ENCODE assay signal across 8 cellular contexts in genomic region chr17:16419929-16420271, GRCh38. TPM values are rescaled to one million over a fixed set of nuclear protein-coding genes. Genes with fewer than 3 reads are reported as not detected.
DNase-seq lines count a peak whose midpoint lies in the region; ATAC-seq lines count a peak whose summit lies in the region.

No MANE protein-coding gene starts in this region.

- H3K36me3 Mint-ChIP-seq in CD4-positive, CD25-positive, alpha-beta regulatory T cell: peaks cover 34% of the 10 kb centered on the region
- peaks cover 4% of the 10 kb centered on the region for H3K36me3 Mint-ChIP-seq in activated naive CD8-positive, alpha-beta T cell

- H3K4me1 Mint-ChIP-seq in CD4-positive, CD25-positive, alpha-beta regulatory T cell: peaks cover 7 to 59% (median 38%) of the 10 kb centered on the region in 4 donors
- H3K4me1 Mint-ChIP-seq in activated naive CD8-positive, alpha-beta T cell (ENCODE audit: low read depth): peaks cover 44% of the 10 kb centered on the region

- no peaks in the 10 kb centered on the region for H3K9me3 Mint-ChIP-seq in CD4-positive, CD25-positive, alpha-beta regulatory T cell
- H3K9me3 Mint-ChIP-seq in activated naive CD8-positive, alpha-beta T cell (ENCODE audit: low read depth): no peaks in the 10 kb centered on the region

- peak overlapping the region; percentile 81 to 88 (median 86) for H3K27ac Mint-ChIP-seq in CD4-positive, CD25-positive, alpha-beta regulatory T cell
- peak overlapping the region; percentile 92 for H3K27ac Mint-ChIP-seq in activated naive CD8-positive, alpha-beta T cell

- H3K4me1 ChIP-seq in CD4-positive, CD25-positive, alpha-beta regulatory T cell (ENCODE audit: control insufficient read depth, insufficient read depth, low read length, poor library complexity, severe bottlenecking): peaks cover 52% of the 10 kb centered on the region
- H3K4me1 ChIP-seq in muscle layer of duodenum (ENCODE audit: control insufficient read depth in 1 of 2, insufficient read depth in 2 of 2, low read length in 2 of 2): peaks cover 5 to 14% of the 10 kb centered on the region in 2 donors

- peak in 1 of 2 donors; percentile 20 for ATAC-seq in CD4-positive, CD25-positive, alpha-beta regulatory T cell (ENCODE audit: low read depth in 2 of 2)

- H3K36me3 ChIP-seq in CD4-positive, CD25-positive, alpha-beta regulatory T cell (ENCODE audit: control insufficient read depth, insufficient read depth, low read length): peaks cover 52% of the 10 kb centered on the region
- H3K36me3 ChIP-seq in muscle layer of duodenum (ENCODE audit: control insufficient read depth in 1 of 2, insufficient read depth in 2 of 2, low read length in 2 of 2): no peaks in the 10 kb centered on the region
- no peaks in the 10 kb centered on the region for H3K36me3 ChIP-seq in H7 (replicated peaks; ENCODE audit: control insufficient read depth, insufficient read depth, low read length)

- peak overlapping the region; percentile 61 for H3K4me3 ChIP-seq in CD4-positive, CD25-positive, alpha-beta regulatory T cell (ENCODE audit: low read depth, low read length)
- H3K4me3 ChIP-seq in muscle layer of duodenum (ENCODE audit: low read depth in 1 of 2, low read length in 2 of 2) (no peak overlapping the region), H7 (ENCODE audit: insufficient read depth, low read depth, low read length) (no peak overlapping the region)

- H3K27me3 ChIP-seq in CD4-positive, CD25-positive, alpha-beta regulatory T cell (ENCODE audit: control insufficient read depth, insufficient read depth, low read length): no peaks in the 10 kb centered on the region
- H3K27me3 ChIP-seq in muscle layer of duodenum (ENCODE audit: low read depth, low read length) (no peaks in the 10 kb centered on the region), H7 (ENCODE audit: control insufficient read depth, insufficient read depth, low read length) (no peaks in the 10 kb centered on the region)

- H3K27me3 Mint-ChIP-seq in CD4-positive, CD25-positive, alpha-beta regulatory T cell: peaks cover 2% of the 10 kb centered on the region
- no peaks in the 10 kb centered on the region for H3K27me3 Mint-ChIP-seq in activated naive CD8-positive, alpha-beta T cell

- H3K9me3 ChIP-seq in CD4-positive, CD25-positive, alpha-beta regulatory T cell (ENCODE audit: control insufficient read depth in 2 of 2, low read length in 2 of 2): no peaks in the 10 kb centered on the region
- H3K9me3 ChIP-seq in muscle layer of duodenum (ENCODE audit: control insufficient read depth in 1 of 2, low read length in 2 of 2): no peaks in the 10 kb centered on the region

- DNase-seq in CD4-positive, CD25-positive, alpha-beta regulatory T cell: peak in 2 of 3 donors; percentile 24 to 55
- DNase-seq in M059J (ENCODE audit: low read depth) (peak; percentile 91), H7 (no peak), ureter (ENCODE audit: low spot score) (no peak), DMS 273 treated with DMSO at 0.1 percent for 48 hours (lab: John Stamatoyannopoulos, UW) (no peak), NCI-H2171 treated with DMSO at 0.1 percent for 48 hours (lab: John Stamatoyannopoulos, UW) (no peak)

- peak overlapping the region in 3 of 4 donors; percentile 64 to 86 (median 75) for H3K4me3 Mint-ChIP-seq in CD4-positive, CD25-positive, alpha-beta regulatory T cell
- peak overlapping the region; percentile 75 for H3K4me3 Mint-ChIP-seq in activated naive CD8-positive, alpha-beta T cell

- peak overlapping the region; percentile 15 for H3K27ac ChIP-seq in CD4-positive, CD25-positive, alpha-beta regulatory T cell (ENCODE audit: insufficient read depth, low read length, poor library complexity, severe bottlenecking)
- H3K27ac ChIP-seq in muscle layer of duodenum (ENCODE audit: low read length): peak overlapping the region; percentile 77

RNA-seq across cellular contexts. Expression of gene TRPV2, which starts 4.5 kb away (rescaled TPM):
- total RNA-seq in CD4-positive, CD25-positive, alpha-beta regulatory T cell: 125 TPM
- 100 to 1,000 TPM in 3 of 4 donors, 10 to 100 TPM in 1; 99.4 to 142 (median 120) TPM for polyA plus RNA-seq in CD4-positive, CD25-positive, alpha-beta regulatory T cell
- total RNA-seq in M059J (2014; rRNA removed; shearing (Covaris generic)): 2.5 and 4.1 TPM in 2 replicates
- 1.8 and 5.5 TPM in 2 replicates for total RNA-seq in H7 (2014; rRNA removed; shearing (Covaris generic))
- total RNA-seq in ureter: 13.6 TPM

RNA-seq across cellular contexts. Expression of gene UBB, which starts 39.0 kb away (rescaled TPM):
- 953 TPM for total RNA-seq in CD4-positive, CD25-positive, alpha-beta regulatory T cell
- 1,000 to 10,000 TPM; 1,667 to 2,206 (median 1,950) TPM for polyA plus RNA-seq in CD4-positive, CD25-positive, alpha-beta regulatory T cell
- 1,843 and 2,251 TPM in 2 replicates for total RNA-seq in M059J (2014; rRNA removed; shearing (Covaris generic))
- total RNA-seq in H7 (2014; rRNA removed; shearing (Covaris generic)): 1,890 and 2,261 TPM in 2 replicates
- 1,159 TPM for total RNA-seq in ureter

Comparison
In these comparisons a context has a peak if more than half of its experiments do, and no peak if none do; other contexts are left out.
1. DNase-seq: peak in CD4-positive, CD25-positive, alpha-beta regulatory T cell (2 of 3) and M059J (single experiment); none in H7 (single experiment), ureter (single experiment), DMS 273 treated with DMSO at 0.1 percent for 48 hours (single experiment) and NCI-H2171 treated with DMSO at 0.1 percent for 48 hours (single experiment).